Comparison of ENCODE assay signal across 12 cellular contexts in the genomic region with DNA sequence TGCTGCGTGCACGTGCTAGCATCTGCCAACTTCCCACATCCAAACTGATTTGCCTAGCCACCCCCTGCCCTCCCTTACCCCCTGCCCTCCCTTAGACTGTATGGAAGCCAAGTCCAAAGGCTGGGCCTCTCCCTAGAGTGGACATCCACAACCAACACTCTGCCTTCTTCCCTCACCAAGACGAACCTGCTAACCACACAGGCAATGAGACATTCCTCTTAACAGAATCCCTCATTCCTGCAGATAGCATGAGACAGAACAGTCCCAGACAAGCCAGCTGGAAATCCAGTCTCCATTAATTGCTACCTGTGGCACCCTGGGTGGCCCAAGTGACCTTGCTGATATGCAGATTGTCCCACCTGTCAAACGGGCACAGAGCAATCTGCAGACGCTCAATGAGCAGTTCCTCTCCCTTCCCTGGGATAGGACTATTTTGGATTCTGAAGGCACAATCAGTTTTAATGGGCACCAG.
DNase-seq lines count a peak whose midpoint lies in the region; TF ChIP-seq lines count a peak whose summit lies in the region.
"Had no signal": no experiment of that assay in that cellular context is flagged by ENCODE, and none has a peak within 500 bp of the region (broad histone marks: within the 10 kb centered on the region; RNA-seq: fewer than 3 reads in every experiment).

No MANE protein-coding gene starts in this region.

- H3K4me1 Mint-ChIP-seq in neural progenitor cell (peaks cover 47% of the 10 kb centered on the region), chondrocyte (ENCODE audit: low read depth) (peaks cover 16% of the 10 kb centered on the region)

- H3K27me3 ChIP-seq in dorsolateral prefrontal cortex (no peaks in the 10 kb centered on the region), neural progenitor cell (no peaks in the 10 kb centered on the region)

- no peak overlapping the region for H3K9ac ChIP-seq in neural progenitor cell

- H4K20me1 ChIP-seq in neural progenitor cell (ENCODE audit: low read depth) = no peaks in the 10 kb centered on the region

- no peaks in the 10 kb centered on the region for H3K36me3 ChIP-seq in neural progenitor cell

- peaks cover 22% of the 10 kb centered on the region for H3K4me1 ChIP-seq in neural progenitor cell

- H3K9me3 Mint-ChIP-seq in neural progenitor cell (peaks cover 10% of the 10 kb centered on the region), chondrocyte (ENCODE audit: low read depth) (no peaks in the 10 kb centered on the region)

- DNase-seq in ELF-1 (ENCODE audit: low read depth, low spot score) (peak; percentile 19), NCI-H146 (lab: John Stamatoyannopoulos, UW) (peak; percentile 53), dorsolateral prefrontal cortex (no peak), neural progenitor cell (ENCODE audit: low spot score) (no peak), chondrocyte (ENCODE audit: low spot score) (no peak), NCI-H510A treated with DMSO at 0.1 percent for 48 hours (lab: John Stamatoyannopoulos, UW) (no peak), GM03348 (ENCODE audit: low spot score) (no peak), NCI-H69 (lab: John Stamatoyannopoulos, UW) (no peak)
- DNase-seq: HCEC 1CT, MM.1S, NCI-H2081 had no signal

- H3K9me3 ChIP-seq in neural progenitor cell (ENCODE audit: low read depth) = no peaks in the 10 kb centered on the region

- no peaks in the 10 kb centered on the region for H3K36me3 Mint-ChIP-seq in neural progenitor cell
- H3K36me3 Mint-ChIP-seq in chondrocyte (ENCODE audit: low read depth) = peaks cover 2% of the 10 kb centered on the region

- intact Hi-C loops in dorsolateral prefrontal cortex (cut with DNase I) = loop anchor here (5.0 to 10.0 kb wide), 4 partner anchors 35 to 273 kb away; no protein-coding TSS in a partner anchor

- H3K27me3 Mint-ChIP-seq in neural progenitor cell (ENCODE audit: insufficient read depth, low read depth) = peaks cover 10% of the 10 kb centered on the region
- no peaks in the 10 kb centered on the region for H3K27me3 Mint-ChIP-seq in chondrocyte (ENCODE audit: low read depth)

- TF ChIP-seq CTCF in dorsolateral prefrontal cortex (IDR thresholded peaks at IDR 0.05 in 54 of 56, conservative IDR thresholded peaks at IDR 0.05 in 2 of 56; ENCODE audit: low read depth in 1 of 56, partially characterized antibody in 56 of 56) (no peak), neural progenitor cell (IDR thresholded peaks at IDR 0.05) (no peak), chondrocyte (IDR thresholded peaks at IDR 0.05) (no peak)

- no peak overlapping the region for H3K4me3 Mint-ChIP-seq in neural progenitor cell
- H3K4me3 Mint-ChIP-seq in chondrocyte (ENCODE audit: unreplicated experiment) = no peak overlapping the region

- H3F3A ChIP-seq in neural progenitor cell (ENCODE audit: low read depth) = peaks cover 21% of the 10 kb centered on the region

- H3K27ac ChIP-seq in dorsolateral prefrontal cortex (peak overlapping the region; percentile 86 to 100 (median 98)), neural progenitor cell (no peak overlapping the region)
- H3K27ac ChIP-seq: HL-60 had no signal

- peak overlapping the region; percentile 30 for H3K4me2 ChIP-seq in neural progenitor cell

- H3K27ac Mint-ChIP-seq in neural progenitor cell (peak overlapping the region; percentile 39), chondrocyte (ENCODE audit: unreplicated experiment) (no peak overlapping the region)

- no peak overlapping the region for H2AFZ ChIP-seq in neural progenitor cell (replicated peaks)

- H3K79me2 ChIP-seq in neural progenitor cell (ENCODE audit: low read depth) = no peaks in the 10 kb centered on the region

- H3K4me3 ChIP-seq in dorsolateral prefrontal cortex (peak overlapping the region in 10 of 59 donors; percentile 44 to 63 (median 56)), neural progenitor cell (no peak overlapping the region)

Comparison
In these comparisons a context has a peak if more than half of its experiments do, and no peak if none do; other contexts are left out.
1. DNase-seq: peak in ELF-1 (single experiment) and NCI-H146 (single experiment); none in dorsolateral prefrontal cortex (0 of 10), neural progenitor cell (single experiment), chondrocyte (single experiment), NCI-H510A treated with DMSO at 0.1 percent for 48 hours (single experiment), GM03348 (single experiment) and NCI-H69 (single experiment).